ENCODE assay signal across 32 cellular contexts in the genomic region with DNA sequence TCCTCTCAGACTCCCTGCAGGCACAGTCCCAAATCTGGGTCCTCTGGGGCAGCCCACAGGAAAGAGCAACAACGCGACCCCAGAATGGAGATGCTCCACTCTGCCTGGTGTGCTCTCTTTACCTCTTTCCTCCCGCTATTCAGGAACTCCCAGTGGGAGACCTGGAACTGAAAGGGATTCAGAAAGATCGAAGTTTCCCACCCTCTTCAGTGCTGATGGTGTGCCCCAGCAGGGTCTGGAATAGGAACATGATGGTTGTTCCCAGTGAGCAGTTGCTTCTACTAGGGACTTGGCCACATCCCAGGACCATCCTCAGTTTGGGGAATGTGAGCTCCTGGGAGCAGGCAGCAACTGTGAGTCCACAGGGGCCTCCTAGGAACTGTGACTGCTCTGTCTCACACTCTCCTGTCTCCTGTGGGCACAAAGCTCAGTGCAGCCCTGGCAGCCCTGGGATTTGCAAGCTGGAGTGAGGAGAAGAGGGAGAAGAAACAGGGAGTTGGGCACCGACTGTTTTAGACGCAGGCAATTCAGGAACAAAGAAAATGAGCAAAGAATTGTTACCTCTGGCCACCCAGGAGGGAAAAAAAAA. TPM values are rescaled to one million over a fixed set of nuclear protein-coding genes. Genes with fewer than 3 reads are reported as not detected.
"Had no signal": no experiment of that assay in that cellular context is flagged by ENCODE, and none has a peak within 500 bp of the region (broad histone marks: within the 10 kb centered on the region; RNA-seq: fewer than 3 reads in every experiment).

No MANE protein-coding gene starts in this region.

- H3K4me3 ChIP-seq: lower lobe of right lung, pancreas, psoas muscle, right atrium auricular region, suprapubic skin, transverse colon, vagina had no signal

- H3K9me3 Mint-ChIP-seq: activated CD4-positive, alpha-beta T cell treated with anti-CD3 and anti-CD28 coated beads, Interleukin-2, amount 10 ng/mL, durations not matched to agents 7 days and 5 days; activated CD8-positive, alpha-beta T cell treated with anti-CD3 and anti-CD28 coated beads for 36 hours; activated naive CD8-positive, alpha-beta T cell treated with anti-CD3 and anti-CD28 coated beads, Interleukin-2, amount 50 U/mL, for 24 hours; immature natural killer cell; natural killer cell; stimulated activated naive CD8-positive, alpha-beta T cell treated with anti-CD3 and anti-CD28 coated beads, Interleukin-15, amount 100 ng/mL, for 72 hours; T-helper 2 cell treated with Interferon-gamma antibody and Interleukin-4, amounts not matched to agents 5 μg/mL and 100 μg/mL, for 36 hours had no signal

- DNase-seq: activated CD4-positive, alpha-beta T cell treated with anti-CD3 and anti-CD28 coated beads, Interleukin-2, amount 10 ng/mL, durations not matched to agents 7 days and 5 days; activated CD4-positive, CD25-positive, alpha-beta regulatory T cell treated with anti-CD3 and anti-CD28 coated beads, Interleukin-2, amount 50 U/mL, for 72 hours; activated CD8-positive, alpha-beta memory T cell treated with anti-CD3 and anti-CD28 coated beads, Interleukin-2, amount 10 ng/mL, durations not matched to agents 7 days and 5 days; activated CD8-positive, alpha-beta T cell treated with anti-CD3 and anti-CD28 coated beads for 36 hours; activated effector memory CD4-positive, alpha-beta T cell treated with anti-CD3 and anti-CD28 coated beads, Interleukin-2, amount 50 U/mL, for 16 hours; activated naive CD4-positive, alpha-beta T cell treated with anti-CD3 and anti-CD28 coated beads, Interleukin-2, amount 50 U/mL, for 16 hours; activated naive CD8-positive, alpha-beta T cell treated with anti-CD3 and anti-CD28 coated beads, Interleukin-2, amount 50 U/mL, for 24 hours; activated T-cell treated with anti-CD3 and anti-CD28 coated beads for 4 hours; anterior cingulate cortex; caudate nucleus; dermis blood vessel endothelial cell; effector CD8-positive, alpha-beta T cell; foreskin melanocyte; immature natural killer cell; lower lobe of right lung; natural killer cell; pancreas; psoas muscle; stimulated activated CD4-positive, alpha-beta T cell treated with anti-CD3 and anti-CD28 coated beads, Interleukin-12 subunit alpha, Interleukin-12 subunit beta, amount 100 ng/mL, for 4 hours; stimulated activated naive CD8-positive, alpha-beta T cell treated with anti-CD3 and anti-CD28 coated beads, Interleukin-15, amount 100 ng/mL, for 72 hours; transverse colon had no signal

- H3K4me1 Mint-ChIP-seq: activated CD4-positive, alpha-beta T cell treated with anti-CD3 and anti-CD28 coated beads, Interleukin-2, amount 10 ng/mL, durations not matched to agents 7 days and 5 days; activated CD8-positive, alpha-beta memory T cell treated with anti-CD3 and anti-CD28 coated beads, Interleukin-2, amount 10 ng/mL, durations not matched to agents 7 days and 5 days; activated naive CD8-positive, alpha-beta T cell treated with anti-CD3 and anti-CD28 coated beads, Interleukin-2, amount 50 U/mL, for 24 hours; brain; immature natural killer cell; natural killer cell; stimulated activated naive CD8-positive, alpha-beta T cell treated with anti-CD3 and anti-CD28 coated beads, Interleukin-15, amount 100 ng/mL, for 72 hours had no signal

- H3K27ac ChIP-seq: lower lobe of right lung, neutrophil, pancreas, psoas muscle, right atrium auricular region, suprapubic skin, transverse colon, vagina, VCaP had no signal

- H3K9me3 ChIP-seq: lower lobe of right lung, neutrophil, pancreas, psoas muscle, right atrium auricular region, suprapubic skin, transverse colon, vagina had no signal

- H3K27ac Mint-ChIP-seq: activated CD4-positive, alpha-beta T cell treated with anti-CD3 and anti-CD28 coated beads, Interleukin-2, amount 10 ng/mL, durations not matched to agents 7 days and 5 days; activated CD8-positive, alpha-beta memory T cell treated with anti-CD3 and anti-CD28 coated beads, Interleukin-2, amount 10 ng/mL, durations not matched to agents 7 days and 5 days; activated CD8-positive, alpha-beta T cell treated with anti-CD3 and anti-CD28 coated beads for 36 hours; activated naive CD8-positive, alpha-beta T cell treated with anti-CD3 and anti-CD28 coated beads, Interleukin-2, amount 50 U/mL, for 24 hours; brain; immature natural killer cell; natural killer cell; stimulated activated naive CD8-positive, alpha-beta T cell treated with anti-CD3 and anti-CD28 coated beads, Interleukin-15, amount 100 ng/mL, for 72 hours; T-helper 2 cell treated with Interferon-gamma antibody and Interleukin-4, amounts not matched to agents 5 μg/mL and 100 μg/mL, for 36 hours had no signal

- ATAC-seq: activated CD8-positive, alpha-beta memory T cell treated with anti-CD3 and anti-CD28 coated beads, Interleukin-2, amount 10 ng/mL, durations not matched to agents 7 days and 5 days; activated CD8-positive, alpha-beta T cell treated with anti-CD3 and anti-CD28 coated beads for 36 hours; activated naive CD8-positive, alpha-beta T cell treated with anti-CD3 and anti-CD28 coated beads, Interleukin-2, amount 50 U/mL, for 24 hours; left lobe of liver; natural killer cell; pancreas; psoas muscle; stimulated activated naive CD8-positive, alpha-beta T cell treated with anti-CD3 and anti-CD28 coated beads, Interleukin-15, amount 100 ng/mL, for 72 hours had no signal

- H3K27me3 ChIP-seq: neutrophil, pancreas, right atrium auricular region, suprapubic skin, transverse colon, vagina had no signal

- H3K4me3 Mint-ChIP-seq: activated CD4-positive, alpha-beta T cell treated with anti-CD3 and anti-CD28 coated beads, Interleukin-2, amount 10 ng/mL, durations not matched to agents 7 days and 5 days; activated CD8-positive, alpha-beta memory T cell treated with anti-CD3 and anti-CD28 coated beads, Interleukin-2, amount 10 ng/mL, durations not matched to agents 7 days and 5 days; activated CD8-positive, alpha-beta T cell treated with anti-CD3 and anti-CD28 coated beads for 36 hours; activated naive CD8-positive, alpha-beta T cell treated with anti-CD3 and anti-CD28 coated beads, Interleukin-2, amount 50 U/mL, for 24 hours; brain; immature natural killer cell; natural killer cell; stimulated activated naive CD8-positive, alpha-beta T cell treated with anti-CD3 and anti-CD28 coated beads, Interleukin-15, amount 100 ng/mL, for 72 hours; T-helper 2 cell treated with Interferon-gamma antibody and Interleukin-4, amounts not matched to agents 5 μg/mL and 100 μg/mL, for 36 hours had no signal

- H3K4me1 ChIP-seq: lower lobe of right lung, pancreas, psoas muscle, right atrium auricular region, suprapubic skin, transverse colon, vagina had no signal

- H3K36me3 Mint-ChIP-seq: activated CD8-positive, alpha-beta memory T cell treated with anti-CD3 and anti-CD28 coated beads, Interleukin-2, amount 10 ng/mL, durations not matched to agents 7 days and 5 days; brain; immature natural killer cell; natural killer cell had no signal

- H3K36me3 ChIP-seq: lower lobe of right lung, neutrophil, pancreas, right atrium auricular region, suprapubic skin, transverse colon, vagina had no signal

RNA-seq across cellular contexts. Expression of a gene that starts 17.9 kb away (rescaled TPM):
- total RNA-seq: activated CD4-positive, alpha-beta T cell treated with anti-CD3 and anti-CD28 coated beads, Interleukin-2, amount 10 ng/mL, durations not matched to agents 7 days and 5 days; activated CD8-positive, alpha-beta memory T cell treated with anti-CD3 and anti-CD28 coated beads, Interleukin-2, amount 10 ng/mL, durations not matched to agents 7 days and 5 days; activated CD8-positive, alpha-beta T cell treated with anti-CD3 and anti-CD28 coated beads for 36 hours; dermis blood vessel endothelial cell; kidney epithelial cell; left lobe of liver; lower lobe of right lung; natural killer cell; pancreas; psoas muscle; right atrium auricular region; skeletal muscle tissue; suprapubic skin; transverse colon; vagina had no signal
- polyA plus RNA-seq: esophagus, immature natural killer cell, pancreas, psoas muscle had no signal

RNA-seq across cellular contexts. Expression of a gene that starts 43.1 kb away (rescaled TPM):
- total RNA-seq: activated CD4-positive, alpha-beta T cell treated with anti-CD3 and anti-CD28 coated beads, Interleukin-2, amount 10 ng/mL, durations not matched to agents 7 days and 5 days; activated CD8-positive, alpha-beta memory T cell treated with anti-CD3 and anti-CD28 coated beads, Interleukin-2, amount 10 ng/mL, durations not matched to agents 7 days and 5 days; activated CD8-positive, alpha-beta T cell treated with anti-CD3 and anti-CD28 coated beads for 36 hours; dermis blood vessel endothelial cell; kidney epithelial cell; left lobe of liver; lower lobe of right lung; natural killer cell; pancreas; psoas muscle; right atrium auricular region; skeletal muscle tissue; transverse colon; vagina had no signal
- polyA plus RNA-seq: esophagus, immature natural killer cell, pancreas, psoas muscle had no signal
